In genomic region chr17:67364847-67365761, GRCh38 we compare ENCODE assay signal across 8 cellular contexts. TPM values are rescaled to one million over a fixed set of nuclear protein-coding genes. Genes with fewer than 3 reads are reported as not detected.
DNase-seq lines count a peak whose midpoint lies in the region; ATAC-seq and TF ChIP-seq lines count a peak whose summit lies in the region.

No MANE protein-coding gene starts in this region.

- in situ Hi-C loops in astrocyte of the spinal cord (cut with HindIII; ENCODE audit: low sequenced_read_pairs) = no loop called here

- WGBS in aorta, 2 donors = 72% methylated on average over 26 of the region's 26 CpGs

- H3K36me3 ChIP-seq in right atrium auricular region = peaks cover 6% of the 10 kb centered on the region
- peaks cover 0 to 2% of the 10 kb centered on the region in 2 donors for H3K36me3 ChIP-seq in aorta (ENCODE audit: control insufficient read depth in 1 of 2, insufficient read depth in 2 of 2, low read length in 1 of 2)

- intact Hi-C loops in left ventricle myocardium superior (cut with micrococcal nuclease) (no loop called here), aorta (cut with DNase I) (loop anchor here in 1 of 2 donors (10.0 kb wide), 1 partner anchor 120 kb away; the partner anchor contains the start of gene HELZ)

- TF ChIP-seq CTCF in right atrium auricular region (IDR thresholded peaks at IDR 0.05) (no peak), astrocyte of the spinal cord (IDR thresholded peaks at IDR 0.05; ENCODE audit: low read depth, low read length) (no peak)

- H3K4me1 ChIP-seq in right atrium auricular region (peaks cover 0 to 50% of the 10 kb centered on the region in 2 donors), aorta (ENCODE audit: control insufficient read depth in 1 of 2, insufficient read depth in 2 of 2, low read length in 2 of 2) (no peaks in the 10 kb centered on the region)

- peak overlapping the region; percentile 92 to 93 for H3K27ac ChIP-seq in right atrium auricular region
- H3K27ac ChIP-seq in aorta (ENCODE audit: low read depth in 1 of 2, low read length in 2 of 2) = peak overlapping the region in 1 of 2 donors; percentile 78

- H3K9me3 ChIP-seq in right atrium auricular region = no peaks in the 10 kb centered on the region
- H3K9me3 ChIP-seq in aorta (ENCODE audit: control insufficient read depth, low read length) = no peaks in the 10 kb centered on the region

- ATAC-seq in left ventricle myocardium superior = no peak
- peak; percentile 3 for ATAC-seq in aorta (ENCODE audit: low FRiP score)
- ATAC-seq in HG03565 (IDR thresholded peaks at IDR 0.05; ENCODE audit: unreplicated experiment) = no peak
- no peak for ATAC-seq in HG02623 (IDR thresholded peaks at IDR 0.05; ENCODE audit: unreplicated experiment)

- DNase-seq in right atrium auricular region (ENCODE audit: low spot score) (no peak), left ventricle myocardium superior (no peak), astrocyte of the spinal cord (ENCODE audit: low read depth, low spot score) (no peak), lung microvascular endothelial cell (ENCODE audit: low read depth in 2 of 2) (peak; percentile 6 to 11), aorta (no peak), Kasumi-1 (lab: John Stamatoyannopoulos, UW) (no peak)

- H3K27me3 ChIP-seq in right atrium auricular region (no peaks in the 10 kb centered on the region), aorta (ENCODE audit: control insufficient read depth in 1 of 2, insufficient read depth in 2 of 2, low read length in 1 of 2) (no peaks in the 10 kb centered on the region)

- peak overlapping the region; percentile 88 to 90 for H3K4me3 ChIP-seq in right atrium auricular region
- H3K4me3 ChIP-seq in astrocyte of the spinal cord (ENCODE audit: low read depth, low read length) = peak overlapping the region; percentile 96
- H3K4me3 ChIP-seq in aorta (ENCODE audit: low read length in 2 of 2) = peak overlapping the region; percentile 89 to 94

RNA-seq across cellular contexts. Expression of gene PSMD12, which starts 1.3 kb away (rescaled TPM):
- total RNA-seq in right atrium auricular region (10 to 100 TPM; 20.0 to 31.1 TPM), left ventricle myocardium superior (47.0 TPM), lung microvascular endothelial cell (16.6 and 21.0 TPM in 2 replicates), aorta (10 to 100 TPM; 38.2 to 46.8 TPM)
- 10 to 100 TPM; 15.6 to 23.4 TPM for polyA plus RNA-seq in aorta

RNA-seq across cellular contexts. Expression of gene PITPNC1, which starts 12.0 kb away (rescaled TPM):
- 10 to 100 TPM; 12.5 to 18.1 TPM for total RNA-seq in right atrium auricular region
- 11.0 TPM for total RNA-seq in left ventricle myocardium superior
- total RNA-seq in lung microvascular endothelial cell = 11.8 and 16.1 TPM in 2 replicates
- 10 to 100 TPM; 28.7 to 29.6 TPM for total RNA-seq in aorta
- polyA plus RNA-seq in aorta = 1 to 10 TPM; 2.3 to 6.9 TPM

Comparison
In these comparisons a context has a peak if more than half of its experiments do, and no peak if none do; other contexts are left out.
1. DNase-seq: peak in lung microvascular endothelial cell (2 of 2); none in right atrium auricular region (single experiment), left ventricle myocardium superior (single experiment), astrocyte of the spinal cord (single experiment), aorta (0 of 2) and Kasumi-1 (0 of 2).
2. Peak in every context shown above with its lines, with median percentiles within 50 percentile points of each other: H3K4me3 ChIP-seq.